In the genomic region with DNA sequence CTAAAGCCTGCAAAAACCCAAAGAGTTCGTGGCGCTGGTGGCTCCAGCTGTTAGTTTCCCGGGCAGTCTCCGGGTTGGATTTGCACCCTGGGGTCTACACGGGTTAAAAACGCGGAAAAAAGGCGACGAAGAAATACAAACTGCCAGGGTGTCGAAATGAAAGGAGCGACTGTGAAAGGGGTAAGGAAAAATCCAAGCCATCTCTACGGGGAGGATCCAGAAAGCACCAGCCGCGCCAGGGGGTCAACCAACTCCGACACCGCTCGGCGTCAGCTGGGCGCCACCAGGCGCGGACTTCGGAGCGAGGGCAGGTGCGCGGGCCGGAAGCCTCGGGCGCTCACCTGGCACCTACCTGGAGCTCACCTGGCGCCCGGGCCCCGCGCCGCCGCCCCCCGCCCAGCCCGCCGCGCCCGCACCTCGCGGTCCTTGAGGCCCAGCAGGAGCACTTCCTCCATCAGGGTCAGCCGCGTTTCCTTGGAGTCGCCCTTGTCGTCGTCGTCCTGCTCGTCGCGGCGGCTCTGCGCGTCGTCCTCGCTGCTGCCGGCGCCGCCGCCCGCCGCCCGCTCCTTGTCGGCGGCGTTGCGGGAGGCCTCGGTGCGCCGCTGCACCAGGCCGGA, we compare ENCODE assay signal across 8 cellular contexts. TPM values are rescaled to one million over a fixed set of nuclear protein-coding genes. Genes with fewer than 3 reads are reported as not detected.
A peak's percentile ranks its signal among the peaks of the same experiment; 100 is the strongest.
DNase-seq lines count a peak whose midpoint lies in the region; ATAC-seq and TF ChIP-seq lines count a peak whose summit lies in the region.

No MANE protein-coding gene starts in this region.

- TF ChIP-seq RAD21 in liver (IDR thresholded peaks at IDR 0.05), result peak; percentile 10 to 47

- H3K36me3 ChIP-seq in liver (ENCODE audit: control insufficient read depth in 4 of 4, insufficient read depth in 3 of 4, low read depth in 1 of 4, low read length in 3 of 4), result peaks cover 0 to 19% (median 16%) of the 10 kb centered on the region in 4 donors

- TF ChIP-seq CTCF in WI38 (IDR thresholded peaks at IDR 0.05; ENCODE audit: low read depth, low read length) (no peak), liver (IDR thresholded peaks at IDR 0.05; ENCODE audit: low read depth, low read length, missing input control) (no peak)

- H3K4me3 ChIP-seq in WI38 (ENCODE audit: low read depth, low read length) (peak overlapping the region; percentile 93), liver (ENCODE audit: low read depth in 1 of 3, low read length in 3 of 3) (peak overlapping the region; percentile 88 to 98 (median 93))

- under 1% methylated on average over 70 of the region's 70 CpGs for WGBS in liver

- H3K9me3 Mint-ChIP-seq in activated CD8-positive, alpha-beta memory T cell treated with anti-CD3 and anti-CD28 coated beads, Interleukin-2, amount 10 ng/mL, durations not matched to agents 7 days and 5 days (ENCODE audit: low read depth), result no peaks in the 10 kb centered on the region

- peak; percentile 71 for DNase-seq in activated CD8-positive, alpha-beta memory T cell treated with anti-CD3 and anti-CD28 coated beads, Interleukin-2, amount 10 ng/mL, durations not matched to agents 7 days and 5 days
- DNase-seq in activated CD8-positive, alpha-beta memory T cell treated with anti-CD3 and anti-CD28 coated beads, Interleukin-2, amount 50 U/mL, for 48 hours, result no peak
- DNase-seq in NCI-H2081 treated with DMSO at 0.1 percent for 48 hours (lab: John Stamatoyannopoulos, UW) (peak; percentile 79), dedifferentiated amniotic fluid mesenchymal stem cell (ENCODE audit: extremely low spot score) (peak; percentile 40)
- DNase-seq in stimulated activated CD4-positive, alpha-beta T cell treated with anti-CD3 and anti-CD28 coated beads, Interleukin-4, amount 100 ng/mL, for 4 hours, result peak; percentile 3 to 7

- H3K27me3 ChIP-seq in liver (ENCODE audit: control insufficient read depth in 4 of 4, insufficient read depth in 4 of 4, low read length in 3 of 4), result no peaks in the 10 kb centered on the region

- H3K27ac Mint-ChIP-seq in activated CD8-positive, alpha-beta memory T cell treated with anti-CD3 and anti-CD28 coated beads, Interleukin-2, amount 10 ng/mL, durations not matched to agents 7 days and 5 days, result peak overlapping the region; percentile 98

- H3K27me3 Mint-ChIP-seq in activated CD8-positive, alpha-beta memory T cell treated with anti-CD3 and anti-CD28 coated beads, Interleukin-2, amount 10 ng/mL, durations not matched to agents 7 days and 5 days, result no peaks in the 10 kb centered on the region

- peak overlapping the region; percentile 98 to 100 for H3K9ac ChIP-seq in liver (ENCODE audit: low read depth in 1 of 2, low read length in 2 of 2)

- peaks cover 3 to 14% (median 9%) of the 10 kb centered on the region in 4 donors for H3K4me1 ChIP-seq in liver (ENCODE audit: control insufficient read depth in 4 of 4, insufficient read depth in 4 of 4, low read length in 3 of 4)

- H3K36me3 Mint-ChIP-seq in activated CD8-positive, alpha-beta memory T cell treated with anti-CD3 and anti-CD28 coated beads, Interleukin-2, amount 10 ng/mL, durations not matched to agents 7 days and 5 days, result peaks cover 42% of the 10 kb centered on the region

- peak overlapping the region; percentile 93 for H3K4me3 Mint-ChIP-seq in activated CD8-positive, alpha-beta memory T cell treated with anti-CD3 and anti-CD28 coated beads, Interleukin-2, amount 10 ng/mL, durations not matched to agents 7 days and 5 days

- H3K4me1 Mint-ChIP-seq in activated CD8-positive, alpha-beta memory T cell treated with anti-CD3 and anti-CD28 coated beads, Interleukin-2, amount 10 ng/mL, durations not matched to agents 7 days and 5 days, result peaks cover 39% of the 10 kb centered on the region

- peak; percentile 38 for ATAC-seq in activated CD8-positive, alpha-beta memory T cell treated with anti-CD3 and anti-CD28 coated beads, Interleukin-2, amount 10 ng/mL, durations not matched to agents 7 days and 5 days
- peak; percentile 20 for ATAC-seq in HG02981 (IDR thresholded peaks at IDR 0.05; ENCODE audit: unreplicated experiment)

- peak overlapping the region; percentile 99 to 100 for H3K27ac ChIP-seq in liver (ENCODE audit: low read depth in 1 of 2, low read length in 2 of 2)

- CTCF ChIA-PET in activated CD8-positive, alpha-beta memory T cell treated with anti-CD3 and anti-CD28 coated beads, Interleukin-2, amount 10 ng/mL, durations not matched to agents 7 days and 5 days (lab: Charles Lee), result interaction anchor here (1.1 to 1.2 kb wide), 2 partner anchors 10 to 81 kb away, joined by 3 to 5 read pairs; no protein-coding TSS in a partner anchor

- H3K9me3 ChIP-seq in liver (ENCODE audit: control insufficient read depth in 4 of 4, low read length in 3 of 4), result no peaks in the 10 kb centered on the region

TF ChIP-seq in liver, 16 proteins besides CTCF, POLR2A, EP300 and RAD21:
- TF ChIP-seq HNF4A (conservative IDR thresholded peaks at IDR 0.05) (peak; percentile 42 to 64), RXRA (IDR thresholded peaks at IDR 0.05) (peak in 1 of 2 donors; percentile 15), FOXA2 (IDR thresholded peaks at IDR 0.05) (no peak)

RNA-seq across cellular contexts. Expression of a gene that starts 0.6 kb away (rescaled TPM):
- 10 to 100 TPM; 74.7 to 81.4 TPM for total RNA-seq in activated CD8-positive, alpha-beta memory T cell treated with anti-CD3 and anti-CD28 coated beads, Interleukin-2, amount 10 ng/mL, durations not matched to agents 7 days and 5 days
- 100 to 1,000 TPM in 1 of 2 donors, 10 to 100 TPM in 1; 70.5 to 116 TPM for total RNA-seq in liver
- polyA plus RNA-seq in liver, result 10 to 100 TPM; 64.1 to 66.5 TPM
